ENCODE assay signal across 1 cellular context in the genomic region with DNA sequence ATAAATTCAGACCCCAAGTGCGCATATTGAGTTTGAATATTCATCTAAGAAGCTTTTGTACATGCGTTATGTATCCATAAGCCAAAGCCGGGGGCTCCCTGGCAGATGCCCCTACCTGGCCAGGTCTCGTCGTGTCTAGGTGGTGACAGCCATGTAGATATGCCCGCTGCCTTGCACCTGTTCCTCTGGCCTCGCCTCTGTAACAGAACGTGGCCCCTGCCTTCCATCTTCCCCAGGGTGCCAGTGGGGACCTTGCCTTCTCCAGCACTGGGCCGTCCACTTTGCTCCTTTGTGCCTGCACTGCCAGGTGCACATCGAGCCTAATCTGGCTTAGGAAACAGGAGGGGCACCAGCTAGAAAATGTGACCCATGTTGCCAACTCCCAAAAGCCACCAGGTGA.
TF ChIP-seq lines count a peak whose summit lies in the region.

No MANE protein-coding gene starts in this region.

TF ChIP-seq in HepG2, 621 proteins besides CTCF, POLR2A, EP300 and RAD21 (continued from another document):
- TF ChIP-seq ZNF362 (CRISPR knock-in tag; IDR thresholded peaks at IDR 0.05; ENCODE audit: borderline replicate concordance) (no peak), HOXA7 (CRISPR knock-in tag; IDR thresholded peaks at IDR 0.05) (no peak), ZNF530 (CRISPR knock-in tag; IDR thresholded peaks at IDR 0.05; ENCODE audit: low read depth) (no peak)
- TF ChIP-seq, protein P1, sequence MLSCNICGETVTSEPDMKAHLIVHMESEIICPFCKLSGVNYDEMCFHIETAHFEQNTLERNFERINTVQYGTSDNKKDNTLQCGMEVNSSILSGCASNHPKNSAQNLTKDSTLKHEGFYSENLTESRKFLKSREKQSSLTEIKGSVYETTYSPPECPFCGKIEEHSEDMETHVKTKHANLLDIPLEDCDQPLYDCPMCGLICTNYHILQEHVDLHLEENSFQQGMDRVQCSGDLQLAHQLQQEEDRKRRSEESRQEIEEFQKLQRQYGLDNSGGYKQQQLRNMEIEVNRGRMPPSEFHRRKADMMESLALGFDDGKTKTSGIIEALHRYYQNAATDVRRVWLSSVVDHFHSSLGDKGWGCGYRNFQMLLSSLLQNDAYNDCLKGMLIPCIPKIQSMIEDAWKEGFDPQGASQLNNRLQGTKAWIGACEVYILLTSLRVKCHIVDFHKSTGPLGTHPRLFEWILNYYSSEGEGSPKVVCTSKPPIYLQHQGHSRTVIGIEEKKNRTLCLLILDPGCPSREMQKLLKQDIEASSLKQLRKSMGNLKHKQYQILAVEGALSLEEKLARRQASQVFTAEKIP (CRISPR knock-in tag; IDR thresholded peaks at IDR 0.05; ENCODE audit: borderline replicate concordance) = no peak
